Comparison of ENCODE assay signal across 16 cellular contexts in genomic region chr10:118958559-118958958, GRCh38.
"Had no signal": no experiment of that assay in that cellular context is flagged by ENCODE, and none has a peak within 500 bp of the region (broad histone marks: within the 10 kb centered on the region; RNA-seq: fewer than 3 reads in every experiment).

No MANE protein-coding gene starts in this region.

- H3K27me3 ChIP-seq: ovary, suprapubic skin, upper lobe of right lung had no signal

- H3K27ac Mint-ChIP-seq: activated CD8-positive, alpha-beta T cell treated with anti-CD3 and anti-CD28 coated beads for 36 hours; activated naive CD8-positive, alpha-beta T cell treated with anti-CD3 and anti-CD28 coated beads for 36 hours; immature natural killer cell had no signal

- H3K36me3 ChIP-seq: ovary, suprapubic skin, upper lobe of right lung, WERI-Rb-1 had no signal

- H3K4me3 ChIP-seq: ovary, suprapubic skin, upper lobe of right lung had no signal

- DNase-seq: activated CD4-positive, alpha-beta T cell treated with anti-CD3 and anti-CD28 coated beads for 4 hours; activated gamma-delta T cell treated with Interleukin-2 at 50 U/mL for 16 hours; activated naive CD8-positive, alpha-beta T cell treated with anti-CD3 and anti-CD28 coated beads for 36 hours; effector CD4-positive, alpha-beta T cell; immature natural killer cell; stimulated activated CD4-positive, alpha-beta T cell treated with anti-CD3 and anti-CD28 coated beads, Interleukin-2, amount 100 ng/mL, for 48 hours; stimulated activated naive CD4-positive, alpha-beta T cell; upper lobe of right lung had no signal

- ATAC-seq: activated CD8-positive, alpha-beta T cell treated with anti-CD3 and anti-CD28 coated beads for 36 hours had no signal

- H3K9me3 ChIP-seq: ovary, suprapubic skin, upper lobe of right lung had no signal

- H3K9me3 Mint-ChIP-seq: activated CD8-positive, alpha-beta T cell treated with anti-CD3 and anti-CD28 coated beads for 36 hours; activated naive CD8-positive, alpha-beta T cell treated with anti-CD3 and anti-CD28 coated beads for 36 hours; central memory CD8-positive, alpha-beta T cell; immature natural killer cell; neural crest cell had no signal

- H3K27ac ChIP-seq: coronary artery, ovary, upper lobe of right lung, WERI-Rb-1 had no signal

- H3K4me1 Mint-ChIP-seq: central memory CD8-positive, alpha-beta T cell; immature natural killer cell had no signal

- H3K36me3 Mint-ChIP-seq: activated naive CD8-positive, alpha-beta T cell treated with anti-CD3 and anti-CD28 coated beads for 36 hours; brain; immature natural killer cell had no signal

- H3K4me3 Mint-ChIP-seq: activated CD8-positive, alpha-beta T cell treated with anti-CD3 and anti-CD28 coated beads for 36 hours; activated naive CD8-positive, alpha-beta T cell treated with anti-CD3 and anti-CD28 coated beads for 36 hours; brain; central memory CD8-positive, alpha-beta T cell; immature natural killer cell; neural crest cell had no signal
